ENCODE assay signal across 8 cellular contexts in the genomic region with DNA sequence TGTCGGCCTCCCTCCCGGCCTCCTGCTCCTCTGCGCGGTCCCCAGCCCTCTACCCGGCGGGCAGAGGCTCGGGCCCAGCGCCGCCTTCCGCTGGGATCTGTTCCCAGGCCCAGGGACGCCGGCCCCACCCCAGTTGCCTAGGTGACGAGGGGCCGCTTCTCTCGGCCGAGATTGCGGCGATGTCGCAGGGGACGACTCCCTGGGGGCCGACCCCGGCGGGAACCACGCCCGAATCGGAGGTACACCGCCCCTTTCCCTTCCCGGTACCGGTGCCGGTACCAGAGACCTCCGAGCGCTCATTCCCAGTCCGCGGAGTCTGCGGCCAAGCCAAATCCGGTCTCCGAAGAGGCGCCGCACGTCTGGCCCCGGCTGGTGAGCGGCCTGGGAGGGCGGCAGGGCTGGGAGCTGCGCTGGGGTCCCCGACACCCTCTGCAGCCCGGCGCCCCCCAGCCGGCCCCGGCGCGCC. TPM values are rescaled to one million over a fixed set of nuclear protein-coding genes. Genes with fewer than 3 reads are reported as not detected.
DNase-seq lines count a peak whose midpoint lies in the region; ATAC-seq, FAIRE-seq and TF ChIP-seq lines count a peak whose summit lies in the region.

A gene with protein sequence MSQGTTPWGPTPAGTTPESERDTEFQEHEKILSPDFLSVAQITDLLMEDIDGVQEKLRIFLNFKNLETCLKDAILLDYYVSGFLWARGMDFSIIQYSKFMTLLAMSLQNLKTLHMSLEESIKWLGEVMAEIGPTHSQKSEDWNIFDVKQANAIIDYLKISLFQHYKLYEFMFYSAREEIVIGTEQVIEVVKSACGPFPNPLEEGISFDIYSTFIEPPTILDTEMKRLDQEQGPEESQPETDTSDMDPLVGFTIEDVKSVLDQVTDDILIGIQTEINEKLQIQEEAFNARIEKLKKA (plus strand): TSS at position 136 of the 466 bp plus-strand sequence. CDS start 44 bp downstream, at position 180.

- no peak for TF ChIP-seq POLR2A in HepG2 (IDR thresholded peaks at IDR 0.05; ENCODE audit: insufficient read depth in 1 of 2, low read depth in 2 of 2, low read length in 2 of 2)

- H3K36me3 ChIP-seq in Caco-2 (ENCODE audit: control insufficient read depth, insufficient read depth, low read length), result no peaks in the 10 kb centered on the region
- no peaks in the 10 kb centered on the region for H3K36me3 ChIP-seq in ectodermal cell (ENCODE audit: control insufficient read depth, insufficient read depth, low read length)
- H3K36me3 ChIP-seq in HepG2 (replicated peaks in 1 of 2; ENCODE audit: control insufficient read depth in 1 of 2, insufficient read depth in 2 of 2, low read length in 2 of 2), result no peaks in the 10 kb centered on the region

- H3K4me1 Mint-ChIP-seq in Caco-2 (ENCODE audit: low read depth, unreplicated experiment), result no peaks in the 10 kb centered on the region

- POLR2A ChIA-PET in Caco-2 (lab: Charles Lee), result no interaction called here
- POLR2A ChIA-PET in HepG2 (lab: Yijun Ruan, JAX), result no interaction called here

- no peak for FAIRE-seq in HepG2 (lab: Jason Lieb, UNC)

- BruUV-seq in Caco-2 (replicated peaks; lab: Mats Ljungman, UMichigan) (no TSS peak), HepG2 (replicated peaks; lab: Mats Ljungman, UMichigan) (no TSS peak)

- no peaks in the 10 kb centered on the region for H4K20me1 ChIP-seq in HepG2 (ENCODE audit: insufficient read depth, low read length)

- no peak within 1 kb of the TSS for H2AFZ ChIP-seq in HepG2 (ENCODE audit: low read length)

- peak within 1 kb of the TSS; percentile 61 for H3K4me3 ChIP-seq in Caco-2 (ENCODE audit: low read depth, low read length)
- H3K4me3 ChIP-seq in ectodermal cell (ENCODE audit: insufficient read depth, low read depth, low read length), result peak within 1 kb of the TSS; percentile 64
- peak within 1 kb of the TSS in 1 of 3 experiments; percentile 10; a peak in 1 of 6 replicates for H3K4me3 ChIP-seq in HepG2 (replicated peaks in 1 of 3; ENCODE audit: insufficient read depth in 1 of 3, low read depth in 2 of 3, low read length in 3 of 3)

- H3K79me2 ChIP-seq in HepG2 (ENCODE audit: insufficient read depth, low read length), result no peaks in the 10 kb centered on the region

- TF ChIP-seq RAD21 in HepG2 (CRISPR knock-in tag; IDR thresholded peaks at IDR 0.05), result no peak

- ATAC-seq in HepG2, result peak; percentile 80
- ATAC-seq in HG02885 (IDR thresholded peaks at IDR 0.05; ENCODE audit: poor library complexity, unreplicated experiment), result no peak

- H3K27ac ChIP-seq in ectodermal cell (ENCODE audit: insufficient read depth, low read depth, low read length, poor library complexity, severe bottlenecking) (no peak within 1 kb of the TSS), HepG2 (ENCODE audit: extremely low read length, insufficient read depth, low read length) (no peak within 1 kb of the TSS), substantia nigra (ENCODE audit: low read depth, low read length, poor library complexity, severe bottlenecking) (peak within 1 kb of the TSS; percentile 82)

- no peaks in the 10 kb centered on the region for H3K27me3 ChIP-seq in Caco-2 (replicated peaks; ENCODE audit: control insufficient read depth, insufficient read depth, low read length)
- H3K27me3 ChIP-seq in ectodermal cell (ENCODE audit: control insufficient read depth, insufficient read depth, low read length, poor library complexity, severe bottlenecking), result peaks cover 17% of the 10 kb centered on the region
- H3K27me3 ChIP-seq in HepG2 (ENCODE audit: control insufficient read depth in 1 of 2, insufficient read depth in 2 of 2, low read length in 2 of 2), result 0 out of 5 replicates have a peak, but pooled peaks cover 0 to 2% of the 10 kb centered on the region in 2 experiments

- intact Hi-C loops in Caco-2 (cut with micrococcal nuclease; ENCODE audit: unreplicated experiment) (loop anchor here (10.0 kb wide), 1 partner anchor 388 kb away; no protein-coding TSS in a partner anchor), HepG2 (cut with micrococcal nuclease; ENCODE audit: unreplicated experiment) (no loop called here)

- H3K4me1 ChIP-seq in Caco-2 (no peaks in the 10 kb centered on the region), ectodermal cell (ENCODE audit: control insufficient read depth, insufficient read depth, low read length) (no peaks in the 10 kb centered on the region), HepG2 (ENCODE audit: insufficient read depth, low read length) (no peaks in the 10 kb centered on the region)

- peak within 1 kb of the TSS; percentile 27; the same call in 1 of the 2 replicates for H3K4me2 ChIP-seq in HepG2 (ENCODE audit: low read depth, low read length)

- in situ Hi-C loops in HepG2 (cut with HindIII; ENCODE audit: extremely low pct_ligation_motif_present, low pct_unique_long_range_greater_than_20kb), result no loop called here

- H3K27me3 Mint-ChIP-seq in Caco-2 (ENCODE audit: insufficient read depth, unreplicated experiment), result peaks cover 23% of the 10 kb centered on the region

- H3K9ac ChIP-seq in HepG2 (ENCODE audit: insufficient read depth, low read depth, low read length), result no peak within 1 kb of the TSS

- peak in 1 of 2 experiments; percentile 46 for TF ChIP-seq CTCF in Caco-2 (IDR thresholded peaks at IDR 0.05; ENCODE audit: insufficient read depth in 1 of 2, low read depth in 1 of 2, low read length in 1 of 2, severe bottlenecking in 1 of 2, unreplicated experiment in 1 of 2)
- 0 out of 2 replicates have a peak, but pooled peaks have one; percentile 15 for TF ChIP-seq CTCF in HepG2 (CRISPR knock-in tag; IDR thresholded peaks at IDR 0.05)

- H3K9me3 ChIP-seq in Caco-2 (no peaks in the 10 kb centered on the region), ectodermal cell (ENCODE audit: control insufficient read depth, low read length) (no peaks in the 10 kb centered on the region), HepG2 (ENCODE audit: low read length) (no peaks in the 10 kb centered on the region)

- TF ChIP-seq EP300 in HepG2 (IDR thresholded peaks at IDR 0.05; ENCODE audit: low read depth in 2 of 2, low read length in 2 of 2), result no peak
- no peak for TF ChIP-seq EP300 in HepG2 (CRISPR knock-in tag; IDR thresholded peaks at IDR 0.05; ENCODE audit: borderline replicate concordance)

- CTCF ChIA-PET in Caco-2 (lab: Charles Lee) (no interaction called here), HepG2 (lab: Yijun Ruan, JAX; ENCODE audit: low intra/inter-chr PET ratio, low total read pairs) (no interaction called here)

- no peak within 1 kb of the TSS for H3K27ac Mint-ChIP-seq in Caco-2 (ENCODE audit: unreplicated experiment)

- no peaks in the 10 kb centered on the region for H3K9me3 Mint-ChIP-seq in Caco-2 (ENCODE audit: unreplicated experiment)

- WGBS in ectodermal cell, 2 experiments, result 1% methylated on average over 51 of the region's 51 CpGs
- WGBS in HepG2 (ENCODE audit: low lambda C conversion rate), result 28% methylated on average over 47 of the region's 51 CpGs

- H3K4me3 Mint-ChIP-seq in Caco-2 (ENCODE audit: unreplicated experiment), result peak within 1 kb of the TSS; percentile 63

- no peaks in the 10 kb centered on the region for H3K36me3 Mint-ChIP-seq in Caco-2 (ENCODE audit: insufficient read depth, unreplicated experiment)

- DNase-seq in Caco-2, result peak; percentile 78 to 87
- DNase-seq in NCI-H226, result peak; percentile 11
- DNase-seq in HepG2 (ENCODE audit: low spot score), result no peak
- peak; percentile 6 to 88 (median 64) for DNase-seq in substantia nigra (lab: John Stamatoyannopoulos, UW)
- no peak for DNase-seq in NK-92 (lab: John Stamatoyannopoulos, UW; ENCODE audit: unreplicated experiment)
- DNase-seq in GF-D8 (lab: John Stamatoyannopoulos, UW), result no peak

TF ChIP-seq in HepG2, 621 proteins besides CTCF, POLR2A, EP300 and RAD21 (continues in another document):
- TF ChIP-seq HDAC2 (CRISPR knock-in tag; IDR thresholded peaks at IDR 0.05) (no peak), U2AF2 (IDR thresholded peaks at IDR 0.05; ENCODE audit: low read depth, low read length) (no peak), GABPB1 (CRISPR knock-in tag; IDR thresholded peaks at IDR 0.05) (peak; percentile 14; the same call in 1 of the 2 replicates), CCDC6 (CRISPR knock-in tag; IDR thresholded peaks at IDR 0.05) (no peak)

RNA-seq across cellular contexts. Expression of the gene that starts here (rescaled TPM):
- total RNA-seq in Caco-2 (2022) (not detected in 2 replicates), HepG2 (2016; rRNA removed; fragmentation: Illumina TruSeq; extraction: Trizol) (not detected in 2 replicates)
- polyA plus RNA-seq in ectodermal cell (2013, experiment 1 of 4), result not detected
- 0.32 TPM for polyA plus RNA-seq in ectodermal cell (2013, experiment 2 of 4)
- polyA plus RNA-seq in ectodermal cell (2013, experiment 3 of 4), result not detected
- 0.61 TPM for polyA plus RNA-seq in ectodermal cell (2013, experiment 4 of 4)
- not detected in 2 replicates for total RNA-seq in HepG2 (2016; cell fraction: cytosol; rRNA removed; fragmentation: Illumina TruSeq; extraction: Trizol; ENCODE audit: low read depth)
- not detected in 2 replicates for total RNA-seq in HepG2 (2016; cell fraction: insoluble cytoplasmic fraction; rRNA removed; fragmentation: Illumina TruSeq; extraction: Trizol)
- not detected in 2 replicates for total RNA-seq in HepG2 (2016; cell fraction: membrane; rRNA removed; fragmentation: Illumina TruSeq; extraction: Trizol)
- total RNA-seq in HepG2 (2016; cell fraction: nucleus; rRNA removed; fragmentation: Illumina TruSeq; extraction: Trizol), result not detected in 2 replicates
- not detected in 2 replicates for polyA plus RNA-seq in HepG2 (2011; rRNA removed)
- not detected in 2 replicates for polyA plus RNA-seq in HepG2 (2011; cell fraction: cytosol; rRNA removed)
- not detected in 2 replicates for polyA plus RNA-seq in HepG2 (2011; cell fraction: nucleus; rRNA removed)
- polyA plus RNA-seq in HepG2 (2012), result not detected in 2 replicates
- polyA plus RNA-seq in HepG2 (2016; cell fraction: cytosol; fragmentation: Illumina TruSeq; extraction: Trizol; ENCODE audit: low read depth), result not detected in 2 replicates
- polyA plus RNA-seq in HepG2 (2016; cell fraction: insoluble cytoplasmic fraction; fragmentation: Illumina TruSeq; extraction: Trizol; ENCODE audit: low read depth), result not detected in 2 replicates
- polyA plus RNA-seq in HepG2 (2016; cell fraction: membrane; fragmentation: Illumina TruSeq; extraction: Trizol; ENCODE audit: low read depth), result not detected in 2 replicates
- not detected in 2 replicates for polyA plus RNA-seq in HepG2 (2016; cell fraction: nucleus; fragmentation: Illumina TruSeq; extraction: Trizol; ENCODE audit: insufficient read depth, low read depth)
- polyA minus RNA-seq in HepG2 (2011; rRNA and poly(A)+ RNA removed; ENCODE audit: low replicate concordance), result not detected in 2 replicates
- not detected in 2 replicates for polyA minus RNA-seq in HepG2 (2011; cell fraction: cytosol; rRNA and poly(A)+ RNA removed)
- polyA minus RNA-seq in HepG2 (2011; cell fraction: nucleus; rRNA and poly(A)+ RNA removed), result not detected in 2 replicates

Comparison
In these comparisons a context has a peak if more than half of its experiments do, and no peak if none do; other contexts are left out.
1. Peak in DNase-seq and H3K4me3 ChIP-seq in Caco-2; RNA of the gene not detected or under 1 TPM.
2. Peak in ATAC-seq and H3K4me2 ChIP-seq in HepG2; RNA of the gene not detected or under 1 TPM.
3. DNase-seq: peak in NCI-H226 (single experiment) and substantia nigra (49 of 49); none in HepG2 (single experiment), NK-92 (single experiment) and GF-D8 (single experiment).